ENCODE assay signal across 27 cellular contexts in the genomic region with DNA sequence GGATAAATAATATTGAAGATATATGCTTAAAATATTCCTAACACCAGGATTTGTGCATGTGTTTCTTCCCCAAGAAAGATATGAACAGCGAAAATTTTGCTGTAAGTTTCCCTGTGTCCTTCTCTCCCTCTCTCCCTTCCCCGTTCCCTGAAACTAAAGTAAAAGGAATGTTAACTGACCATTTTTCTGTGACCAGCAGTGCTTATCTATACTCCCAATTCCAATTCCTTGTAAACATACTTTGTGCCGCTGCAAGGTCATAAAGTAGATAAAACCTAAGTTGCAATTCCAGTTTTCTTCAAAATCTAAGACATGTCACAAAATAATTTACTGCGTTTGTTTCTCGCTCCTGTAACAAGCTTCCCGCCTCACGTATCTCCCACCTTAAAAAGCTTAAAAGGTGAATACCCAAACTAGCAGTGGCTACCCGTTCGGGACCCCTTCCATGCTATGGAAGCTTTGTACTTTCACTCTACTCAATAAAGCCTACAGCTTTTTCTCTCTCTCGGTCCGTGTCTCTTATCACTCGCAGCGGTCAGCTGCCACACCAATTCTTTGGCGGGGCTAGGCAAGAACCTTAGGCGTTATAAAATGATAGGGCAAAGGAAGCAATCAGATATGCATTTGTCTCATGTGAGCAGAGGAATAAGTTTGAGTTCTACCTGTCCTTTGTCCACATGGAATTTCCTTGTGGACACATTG.
DNase-seq lines count a peak whose midpoint lies in the region; ATAC-seq and TF ChIP-seq lines count a peak whose summit lies in the region.
"Had no signal": no experiment of that assay in that cellular context is flagged by ENCODE, and none has a peak within 500 bp of the region (broad histone marks: within the 10 kb centered on the region; RNA-seq: fewer than 3 reads in every experiment).

No MANE protein-coding gene starts in this region.

- CTCF ChIA-PET in Caco-2 (lab: Charles Lee): no interaction called here

- H3K4me1 Mint-ChIP-seq in Caco-2 (ENCODE audit: low read depth, unreplicated experiment) (peaks cover 8% of the 10 kb centered on the region), progenitor cell of endocrine pancreas (ENCODE audit: low read depth) (peaks cover 14% of the 10 kb centered on the region)

- H3K4me1 ChIP-seq in Caco-2 (peaks cover 14% of the 10 kb centered on the region; the same call in 1 of the 2 replicates), colonic mucosa (no peaks in the 10 kb centered on the region), right atrium auricular region (no peaks in the 10 kb centered on the region)

- H3K4me3 Mint-ChIP-seq in Caco-2 (ENCODE audit: unreplicated experiment) (peak overlapping the region; percentile 73), progenitor cell of endocrine pancreas (ENCODE audit: low read depth) (peak overlapping the region; percentile 1)
- H3K4me3 Mint-ChIP-seq: CD8-positive, alpha-beta T cell; HFFc6 had no signal

- no peak overlapping the region for H3K9ac ChIP-seq in colonic mucosa (ENCODE audit: low read depth in 2 of 2, low read length in 2 of 2)
- H3K9ac ChIP-seq: SK-N-SH had no signal

- H3K9me3 ChIP-seq in Caco-2 (no peaks in the 10 kb centered on the region), colonic mucosa (no peaks in the 10 kb centered on the region), right atrium auricular region (no peaks in the 10 kb centered on the region)
- H3K9me3 ChIP-seq: SK-N-SH had no signal

- peak overlapping the region; percentile 60 for H3K27ac Mint-ChIP-seq in Caco-2 (ENCODE audit: unreplicated experiment)
- peak overlapping the region; percentile 73 for H3K27ac Mint-ChIP-seq in progenitor cell of endocrine pancreas
- H3K27ac Mint-ChIP-seq: CD8-positive, alpha-beta T cell; HFFc6 had no signal

- H3K9me3 Mint-ChIP-seq in Caco-2 (ENCODE audit: unreplicated experiment): no peaks in the 10 kb centered on the region
- H3K9me3 Mint-ChIP-seq in progenitor cell of endocrine pancreas (ENCODE audit: low read depth): peaks cover 3% of the 10 kb centered on the region

- no peaks in the 10 kb centered on the region for H3K27me3 Mint-ChIP-seq in Caco-2 (ENCODE audit: insufficient read depth, unreplicated experiment)
- H3K27me3 Mint-ChIP-seq in progenitor cell of endocrine pancreas: no peaks in the 10 kb centered on the region

- H3K4me3 ChIP-seq in Caco-2 (ENCODE audit: low read depth, low read length) (peak overlapping the region; percentile 33), colonic mucosa (peak overlapping the region; percentile 6), right atrium auricular region (no peak overlapping the region)

- ATAC-seq in left colon (peak; percentile 34), HG03378 (IDR thresholded peaks at IDR 0.05; ENCODE audit: unreplicated experiment) (no peak)
- ATAC-seq: CD8-positive, alpha-beta T cell had no signal

- no peak overlapping the region for H3K27ac ChIP-seq in colonic mucosa
- H3K27ac ChIP-seq in right atrium auricular region: no peak overlapping the region
- H3K27ac ChIP-seq: HL-60 had no signal

- POLR2A ChIA-PET in Caco-2 (lab: Charles Lee): no interaction called here

- H3K27me3 ChIP-seq in Caco-2 (replicated peaks; ENCODE audit: control insufficient read depth, insufficient read depth, low read length): no peaks in the 10 kb centered on the region
- no peaks in the 10 kb centered on the region for H3K27me3 ChIP-seq in colonic mucosa
- H3K27me3 ChIP-seq in right atrium auricular region: no peaks in the 10 kb centered on the region

- TF ChIP-seq CTCF in Caco-2 (IDR thresholded peaks at IDR 0.05; ENCODE audit: insufficient read depth in 1 of 2, low read depth in 1 of 2, low read length in 1 of 2, severe bottlenecking in 1 of 2, unreplicated experiment in 1 of 2): no peak
- no peak for TF ChIP-seq CTCF in colonic mucosa (IDR thresholded peaks at IDR 0.05)
- TF ChIP-seq CTCF in progenitor cell of endocrine pancreas (IDR thresholded peaks at IDR 0.05; ENCODE audit: unreplicated experiment): no peak
- TF ChIP-seq CTCF in right atrium auricular region (IDR thresholded peaks at IDR 0.05): no peak

- intact Hi-C loops in Caco-2 (cut with micrococcal nuclease; ENCODE audit: unreplicated experiment): no loop called here
- intact Hi-C loops in colonic mucosa (cut with DNase I): no loop called here
- intact Hi-C loops in left colon (cut with DNase I, micrococcal nuclease): no loop called here

- H3K36me3 Mint-ChIP-seq in Caco-2 (ENCODE audit: insufficient read depth, unreplicated experiment): no peaks in the 10 kb centered on the region
- H3K36me3 Mint-ChIP-seq in progenitor cell of endocrine pancreas (ENCODE audit: insufficient read depth): peaks cover 2% of the 10 kb centered on the region
- H3K36me3 Mint-ChIP-seq: CD8-positive, alpha-beta T cell had no signal

- no peaks in the 10 kb centered on the region for H3K36me3 ChIP-seq in Caco-2 (ENCODE audit: control insufficient read depth, insufficient read depth, low read length)
- H3K36me3 ChIP-seq in colonic mucosa: no peaks in the 10 kb centered on the region
- H3K36me3 ChIP-seq in right atrium auricular region: no peaks in the 10 kb centered on the region

- BruUV-seq in Caco-2 (replicated peaks; lab: Mats Ljungman, UMichigan): no TSS peak

- DNase-seq in Caco-2: peak; percentile 29 to 53
- DNase-seq in colonic mucosa: no peak
- DNase-seq in left colon: peak in 1 of 2 donors; percentile 7
- no peak for DNase-seq in progenitor cell of endocrine pancreas (ENCODE audit: low spot score, unreplicated experiment)
- DNase-seq in right atrium auricular region (ENCODE audit: low spot score): no peak
- no peak for DNase-seq in DMS114 treated with DMSO at 0.1 percent for 48 hours (lab: John Stamatoyannopoulos, UW; ENCODE audit: unreplicated experiment)
- DNase-seq in islet precursor cell: no peak
- DNase-seq: 8988T; AML-193; C1 segment of cervical spinal cord; Calu3; CD8-positive, alpha-beta T cell; GDM1; H7; HFFc6; KG1; NCI-H1092; NCI-H1436; NCI-H1930; NCI-H226; NCI-H524; NCI-H774; NK-92 treated with Interleukin-12 subunit alpha and Interleukin-12 subunit beta, amount 100 ng/mL, for 24 hours; SIG-M5; SK-N-SH had no signal

Comparison
In these comparisons a context has a peak if more than half of its experiments do, and no peak if none do; other contexts are left out.
1. DNase-seq: peak in Caco-2 (2 of 2); none in colonic mucosa (single experiment), progenitor cell of endocrine pancreas (single experiment), right atrium auricular region (single experiment), DMS114 treated with DMSO at 0.1 percent for 48 hours (single experiment) and islet precursor cell (single experiment).
2. H3K4me3 ChIP-seq: peak in Caco-2 (single experiment) and colonic mucosa (single experiment); none in right atrium auricular region (0 of 2).